In genomic region chr7:135151162-135151932, GRCh38 we compare ENCODE assay signal across 1 cellular context.
A peak's percentile ranks its signal among the peaks of the same experiment; 100 is the strongest.
TF ChIP-seq lines count a peak whose summit lies in the region.

No MANE protein-coding gene starts in this region.

TF ChIP-seq in HepG2, 621 proteins besides CTCF, POLR2A, EP300 and RAD21:
- no peak for TF ChIP-seq ZBTB42 (CRISPR knock-in tag; IDR thresholded peaks at IDR 0.05)
- TF ChIP-seq RBFOX2 (IDR thresholded peaks at IDR 0.05; ENCODE audit: low read depth, low read length) = 0 out of 2 replicates have a peak, but pooled peaks have one; percentile 3
- no peak for TF ChIP-seq ZFP90 (CRISPR knock-in tag; IDR thresholded peaks at IDR 0.05; ENCODE audit: borderline replicate concordance)
- no peak for TF ChIP-seq TBL1XR1 (IDR thresholded peaks at IDR 0.05; ENCODE audit: borderline replicate concordance, low read length, partially characterized antibody)
